Comparison of ENCODE assay signal across 6 cellular contexts in genomic region chr3:97934980-97935695, GRCh38.
"Had no signal": no experiment of that assay in that cellular context is flagged by ENCODE, and none has a peak within 500 bp of the region (broad histone marks: within the 10 kb centered on the region; RNA-seq: fewer than 3 reads in every experiment).

No MANE protein-coding gene starts in this region.

- ATAC-seq: GM23338, HCT116 had no signal

- H3K4me2 ChIP-seq: GM23338 had no signal

- H3K4me3 ChIP-seq: GM23338, HAP-1 had no signal

- H3K27ac ChIP-seq: HL-60 had no signal

- H3K9me3 ChIP-seq: HAP-1 had no signal

- H3K27ac Mint-ChIP-seq: IgD-negative memory B cell had no signal

- DNase-seq: HFFc6 had no signal

- H3K4me1 Mint-ChIP-seq: GM23338, IgD-negative memory B cell had no signal

- H3K9me3 Mint-ChIP-seq: GM23338, HFFc6, IgD-negative memory B cell had no signal

- H3K4me3 Mint-ChIP-seq: GM23338, HFFc6, IgD-negative memory B cell had no signal

- H3K4me1 ChIP-seq: HAP-1 had no signal

- H3K27me3 Mint-ChIP-seq: IgD-negative memory B cell had no signal

- H2AFZ ChIP-seq: GM23338 had no signal
